ENCODE assay signal across 1 cellular context in genomic region chr9:129336130-129336528, GRCh38.
TF ChIP-seq lines count a peak whose summit lies in the region.

No MANE protein-coding gene starts in this region.

TF ChIP-seq in H1, 55 proteins besides CTCF, POLR2A, EP300 and RAD21 (continued from another document):
- no peak for TF ChIP-seq CHD7 (IDR thresholded peaks at IDR 0.05; ENCODE audit: insufficient replicate concordance, low read length)
- TF ChIP-seq CBX5 (IDR thresholded peaks at IDR 0.05; ENCODE audit: low read depth, low read length), result no peak
- no peak for TF ChIP-seq CBX8 (IDR thresholded peaks at IDR 0.05; ENCODE audit: borderline replicate concordance, low read depth, low read length)
- no peak for TF ChIP-seq ZNF274 (IDR thresholded peaks at IDR 0.05; ENCODE audit: borderline replicate concordance, extremely low read depth, low read length)
- no peak for TF ChIP-seq FOSL1 (IDR thresholded peaks at IDR 0.05; ENCODE audit: insufficient read depth, low read depth, low read length)
- no peak for TF ChIP-seq RNF2 (IDR thresholded peaks at IDR 0.05; ENCODE audit: borderline replicate concordance, low read depth, low read length, missing control alignments, poor library complexity, severe bottlenecking)
- no peak for TF ChIP-seq SRF (IDR thresholded peaks at IDR 0.05; ENCODE audit: low read depth, low read length)
- TF ChIP-seq KDM1A (IDR thresholded peaks at IDR 0.05; ENCODE audit: borderline replicate concordance, low read length), result peak; percentile 95
- TF ChIP-seq SIN3A (conservative IDR thresholded peaks at IDR 0.05 in 1 of 2, IDR thresholded peaks at IDR 0.05 in 1 of 2; ENCODE audit: low read depth in 1 of 2, low read length in 2 of 2), result no peak
- TF ChIP-seq YY1 (IDR thresholded peaks at IDR 0.05; ENCODE audit: low read depth, low read length), result no peak
- peak in 1 of 2 experiments; percentile 55; a peak in 1 of 4 replicates for TF ChIP-seq HDAC2 (IDR thresholded peaks at IDR 0.05; ENCODE audit: borderline replicate concordance in 1 of 2, low read depth in 2 of 2, low read length in 2 of 2)
- no peak for TF ChIP-seq SAP30 (IDR thresholded peaks at IDR 0.05; ENCODE audit: insufficient read depth, insufficient replicate concordance, low read length)
- no peak for TF ChIP-seq GTF2F1 (IDR thresholded peaks at IDR 0.05; ENCODE audit: borderline replicate concordance, low read depth, low read length)
- TF ChIP-seq SIRT6 (IDR thresholded peaks at IDR 0.05; ENCODE audit: low read length), result no peak
- no peak for TF ChIP-seq USF2 (IDR thresholded peaks at IDR 0.05; ENCODE audit: low read length)
- TF ChIP-seq EGR1 (IDR thresholded peaks at IDR 0.05; ENCODE audit: borderline replicate concordance, low read depth, low read length), result no peak
- no peak for TF ChIP-seq ASH2L (IDR thresholded peaks at IDR 0.05; ENCODE audit: low read length)
- TF ChIP-seq TCF12 (IDR thresholded peaks at IDR 0.05; ENCODE audit: low read depth, low read length), result 0 out of 2 replicates have a peak, but pooled peaks have one; percentile 63
- no peak for TF ChIP-seq KDM4A (IDR thresholded peaks at IDR 0.05; ENCODE audit: low read depth, low read length, severe bottlenecking)
- TF ChIP-seq CHD1 (IDR thresholded peaks at IDR 0.05; ENCODE audit: low read depth, low read length), result no peak
- no peak for TF ChIP-seq SP4 (IDR thresholded peaks at IDR 0.05; ENCODE audit: low read length)
- no peak for TF ChIP-seq RFX5 (IDR thresholded peaks at IDR 0.05; ENCODE audit: borderline replicate concordance, low read depth, low read length)
- TF ChIP-seq CEBPB (IDR thresholded peaks at IDR 0.05; ENCODE audit: low read depth, low read length), result no peak
TF ChIP-seq in H1: peak in this region for 3.
